In the genomic region with DNA sequence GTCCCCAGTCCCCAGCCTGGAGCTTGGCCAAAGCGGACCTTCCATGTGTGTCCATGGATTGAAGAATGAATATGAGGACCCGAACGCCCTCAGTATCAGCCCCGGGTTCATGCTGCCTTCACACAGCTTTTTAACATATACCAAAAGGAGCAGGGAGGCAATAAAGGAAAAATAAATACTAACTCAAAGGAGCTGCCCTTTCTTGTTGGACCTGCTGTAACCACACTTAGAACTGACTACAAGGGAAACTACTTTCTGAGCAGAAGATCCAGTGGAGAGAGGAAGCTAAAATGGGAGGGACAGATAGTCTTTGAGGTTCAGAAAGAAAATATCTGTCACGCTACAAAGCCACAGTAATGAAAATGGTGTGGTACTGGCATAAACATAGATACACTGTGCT, we compare ENCODE assay signal across 35 cellular contexts. TPM values are rescaled to one million over a fixed set of nuclear protein-coding genes. Genes with fewer than 3 reads are reported as not detected.
"Had no signal": no experiment of that assay in that cellular context is flagged by ENCODE, and none has a peak within 500 bp of the region (broad histone marks: within the 10 kb centered on the region; RNA-seq: fewer than 3 reads in every experiment).

No MANE protein-coding gene starts in this region.

- H3K27ac Mint-ChIP-seq: activated CD4-positive, alpha-beta memory T cell treated with anti-CD3 and anti-CD28 coated beads, Interleukin-2, amount 10 ng/mL, durations not matched to agents 7 days and 5 days; activated CD8-positive, alpha-beta memory T cell treated with anti-CD3 and anti-CD28 coated beads, Interleukin-2, amount 10 ng/mL, durations not matched to agents 7 days and 5 days; activated naive CD4-positive, alpha-beta T cell treated with anti-CD3 and anti-CD28 coated beads, Interleukin-2, amount 10 ng/mL, durations not matched to agents 7 days and 5 days; activated naive CD8-positive, alpha-beta T cell; activated naive CD8-positive, alpha-beta T cell treated with anti-CD3 and anti-CD28 coated beads, Interleukin-2, amount 50 U/mL, for 24 hours had no signal

- H3K4me1 ChIP-seq: Peyer's patch had no signal

- ATAC-seq: activated CD8-positive, alpha-beta memory T cell treated with anti-CD3 and anti-CD28 coated beads, Interleukin-2, amount 10 ng/mL, durations not matched to agents 7 days and 5 days; activated naive CD8-positive, alpha-beta T cell treated with anti-CD3 and anti-CD28 coated beads, Interleukin-2, amount 50 U/mL, for 24 hours; PC-3; Right ventricle myocardium inferior had no signal

- DNase-seq: activated CD4-positive, alpha-beta memory T cell treated with anti-CD3 and anti-CD28 coated beads, Interleukin-2, amount 10 ng/mL, durations not matched to agents 7 days and 5 days; activated CD4-positive, alpha-beta T cell treated with anti-CD3 and anti-CD28 coated beads for 1 hour; activated CD4-positive, alpha-beta T cell treated with anti-CD3 and anti-CD28 coated beads for 48 hours; activated CD4-positive, CD25-positive, alpha-beta regulatory T cell; activated CD8-positive, alpha-beta memory T cell treated with anti-CD3 and anti-CD28 coated beads for 24 hours; activated CD8-positive, alpha-beta memory T cell treated with anti-CD3 and anti-CD28 coated beads, Interleukin-2, amount 10 ng/mL, durations not matched to agents 7 days and 5 days; activated CD8-positive, alpha-beta memory T cell treated with anti-CD3 and anti-CD28 coated beads, Interleukin-2, amount 50 U/mL, for 48 hours; activated effector memory CD4-positive, alpha-beta T cell treated with Interleukin-2 at 50 U/mL for 16 hours; activated naive CD4-positive, alpha-beta T cell treated with anti-CD3 and anti-CD28 coated beads, Interleukin-2, amount 10 ng/mL, durations not matched to agents 7 days and 5 days; activated naive CD8-positive, alpha-beta T cell treated with anti-CD3 and anti-CD28 coated beads, Interleukin-2, amount 50 U/mL, for 24 hours; activated T-cell treated with anti-CD3 and anti-CD28 coated beads, Interleukin-2, amount 50 U/mL, for 48 hours; anterior cingulate cortex; brain microvascular endothelial cell; central memory CD4-positive, alpha-beta T cell; Karpas-422; KBM-7; NCI-H1048; NCI-H1105 treated with DMSO at 0.1 percent for 48 hours; NCI-H1436; NCI-H1694; NCI-H1930; NCI-H2081 treated with DMSO at 0.1 percent for 48 hours; NCI-H226; NCI-H446 treated with DMSO at 0.1 percent for 48 hours; NCI-H524; NCI-H69; PC-3; Peyer's patch; SIG-M5; T1000; WERI-Rb-1 had no signal

- H3K36me3 ChIP-seq: brain microvascular endothelial cell, Peyer's patch had no signal

- H3K9me3 ChIP-seq: Peyer's patch had no signal

- H3K27me3 ChIP-seq: brain microvascular endothelial cell, Peyer's patch had no signal

- H3K36me3 Mint-ChIP-seq: activated CD8-positive, alpha-beta memory T cell treated with anti-CD3 and anti-CD28 coated beads, Interleukin-2, amount 10 ng/mL, durations not matched to agents 7 days and 5 days; activated naive CD4-positive, alpha-beta T cell treated with anti-CD3 and anti-CD28 coated beads, Interleukin-2, amount 10 ng/mL, durations not matched to agents 7 days and 5 days had no signal

- H3K27me3 Mint-ChIP-seq: activated naive CD8-positive, alpha-beta T cell; activated naive CD8-positive, alpha-beta T cell treated with anti-CD3 and anti-CD28 coated beads, Interleukin-2, amount 50 U/mL, for 24 hours had no signal

- H3K9me3 Mint-ChIP-seq: activated CD4-positive, alpha-beta memory T cell treated with anti-CD3 and anti-CD28 coated beads, Interleukin-2, amount 10 ng/mL, durations not matched to agents 7 days and 5 days; activated naive CD4-positive, alpha-beta T cell treated with anti-CD3 and anti-CD28 coated beads, Interleukin-2, amount 10 ng/mL, durations not matched to agents 7 days and 5 days; activated naive CD8-positive, alpha-beta T cell treated with anti-CD3 and anti-CD28 coated beads, Interleukin-2, amount 50 U/mL, for 24 hours had no signal

- H3K4me3 Mint-ChIP-seq: activated CD4-positive, alpha-beta memory T cell treated with anti-CD3 and anti-CD28 coated beads, Interleukin-2, amount 10 ng/mL, durations not matched to agents 7 days and 5 days; activated CD8-positive, alpha-beta memory T cell treated with anti-CD3 and anti-CD28 coated beads, Interleukin-2, amount 10 ng/mL, durations not matched to agents 7 days and 5 days; activated naive CD4-positive, alpha-beta T cell treated with anti-CD3 and anti-CD28 coated beads, Interleukin-2, amount 10 ng/mL, durations not matched to agents 7 days and 5 days; activated naive CD8-positive, alpha-beta T cell; activated naive CD8-positive, alpha-beta T cell treated with anti-CD3 and anti-CD28 coated beads, Interleukin-2, amount 50 U/mL, for 24 hours had no signal

- H3K27ac ChIP-seq: brain microvascular endothelial cell, Peyer's patch, RWPE1, WERI-Rb-1 had no signal

- H3K4me3 ChIP-seq: Peyer's patch had no signal

RNA-seq across cellular contexts. Expression of gene SLC44A3, which starts 58.2 kb away (rescaled TPM):
- total RNA-seq: activated CD8-positive, alpha-beta memory T cell treated with anti-CD3 and anti-CD28 coated beads, Interleukin-2, amount 10 ng/mL, durations not matched to agents 7 days and 5 days; T-helper 2 cell treated with Interferon-gamma antibody and Interleukin-4, amounts not matched to agents 100 ng/mL and 5 ng/mL, for 36 hours had no signal
